In the genomic region with DNA sequence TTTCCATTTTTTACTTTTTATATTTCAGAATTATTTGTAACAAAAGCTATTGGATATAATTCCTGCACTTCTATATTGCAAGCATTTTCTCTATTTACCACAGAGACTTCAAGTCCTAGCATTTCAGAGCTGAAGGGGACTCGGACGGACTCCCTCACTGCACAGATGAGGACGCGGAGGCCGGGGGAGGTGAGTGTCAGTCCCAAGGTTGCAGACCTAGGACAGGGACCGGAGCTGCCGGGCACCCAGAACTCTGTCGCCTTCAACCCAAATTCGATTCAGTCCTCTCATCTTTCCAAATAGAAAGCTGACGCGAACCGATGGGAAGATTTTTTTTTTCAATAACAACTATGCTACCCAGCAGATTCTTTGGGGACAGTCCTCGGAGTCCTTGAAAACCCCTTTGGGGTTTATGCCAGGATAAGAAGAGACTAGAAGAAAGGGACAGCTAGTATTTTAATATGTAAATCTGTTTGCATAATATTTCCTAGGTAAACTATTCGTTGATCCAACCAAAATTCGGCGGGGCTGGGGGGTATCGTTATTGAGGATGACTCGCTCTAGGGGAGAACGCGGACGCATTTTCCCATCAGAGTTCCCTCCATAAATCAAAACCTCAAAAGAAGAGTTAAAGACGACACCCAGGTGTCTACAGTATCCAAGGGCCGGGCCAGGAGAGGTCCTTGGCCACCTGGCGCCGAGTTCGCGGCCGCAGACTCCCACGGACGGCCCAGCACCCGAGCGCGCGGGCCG, we compare ENCODE assay signal across 8 cellular contexts. TPM values are rescaled to one million over a fixed set of nuclear protein-coding genes. Genes with fewer than 3 reads are reported as not detected.
DNase-seq lines count a peak whose midpoint lies in the region; ATAC-seq, FAIRE-seq and TF ChIP-seq lines count a peak whose summit lies in the region.

No MANE protein-coding gene starts in this region.

- H3K9me3 ChIP-seq in OCI-LY3 (ENCODE audit: insufficient read depth, low read length) (no peaks in the 10 kb centered on the region), gastroesophageal sphincter (peaks cover 0 to 8% (median 0%) of the 10 kb centered on the region in 3 donors), sigmoid colon (peaks cover 0 to 6% (median 0%) of the 10 kb centered on the region in 4 donors)

- H3K4me3 ChIP-seq in OCI-LY3 (ENCODE audit: low read length) (peak overlapping the region; percentile 66), gastroesophageal sphincter (peak overlapping the region; percentile 1 to 49), sigmoid colon (peak overlapping the region in 3 of 4 donors; percentile 32 to 47 (median 45))

- intact Hi-C loops in sigmoid colon (cut with DNase I), result no loop called here

- no peak for ATAC-seq in gastroesophageal sphincter
- ATAC-seq in HG02798 (IDR thresholded peaks at IDR 0.05; ENCODE audit: poor library complexity, unreplicated experiment), result no peak
- ATAC-seq in GM18858 (IDR thresholded peaks at IDR 0.05; ENCODE audit: unreplicated experiment), result no peak
- ATAC-seq in GM19035 (IDR thresholded peaks at IDR 0.05; ENCODE audit: unreplicated experiment), result no peak

- peak overlapping the region; percentile 59; the same call in 1 of the 2 replicates for H3K4me2 ChIP-seq in OCI-LY3 (ENCODE audit: low read length)

- no peak for TF ChIP-seq EP300 in gastroesophageal sphincter (IDR thresholded peaks at IDR 0.05)
- no peak for TF ChIP-seq EP300 in sigmoid colon (IDR thresholded peaks at IDR 0.05)

- FAIRE-seq in GM19239 (lab: Jason Lieb, UNC), result peak; percentile 8

- no peak overlapping the region for H3K9ac ChIP-seq in OCI-LY3 (ENCODE audit: low read length)

- H3K79me2 ChIP-seq in OCI-LY3 (ENCODE audit: low read length), result no peaks in the 10 kb centered on the region

- H3K36me3 ChIP-seq in OCI-LY3 (replicated peaks; ENCODE audit: low read depth, low read length) (no peaks in the 10 kb centered on the region), gastroesophageal sphincter (no peaks in the 10 kb centered on the region), sigmoid colon (no peaks in the 10 kb centered on the region)

- H2AFZ ChIP-seq in OCI-LY3 (ENCODE audit: low read depth, low read length), result no peak overlapping the region

- WGBS in gastroesophageal sphincter (ENCODE audit: low coverage in 1 of 2), 2 donors, result 6 to 12% methylated on average over 12 to 15 of the region's 35 CpGs
- 9 to 18% methylated on average over 35 of the region's 35 CpGs for WGBS in sigmoid colon, 2 donors

- DNase-seq in GM19239 (ENCODE audit: insufficient read length, low spot score) (no peak), sigmoid colon (no peak), NCI-H524 (lab: John Stamatoyannopoulos, UW) (no peak)

- TF ChIP-seq POLR2A in gastroesophageal sphincter (IDR thresholded peaks at IDR 0.05) (no peak), sigmoid colon (IDR thresholded peaks at IDR 0.05) (no peak)

- H3K4me1 ChIP-seq in OCI-LY3 (ENCODE audit: low read length) (no peaks in the 10 kb centered on the region), gastroesophageal sphincter (peaks cover 0 to 17% (median 10%) of the 10 kb centered on the region in 3 donors), sigmoid colon (peaks cover 0 to 16% (median 14%) of the 10 kb centered on the region in 4 donors)

- H3K27me3 ChIP-seq in OCI-LY3 (ENCODE audit: low read depth, low read length) (peaks cover 23% of the 10 kb centered on the region; the same call in 1 of the 2 replicates), gastroesophageal sphincter (peaks cover 95% of the 10 kb centered on the region), sigmoid colon (peaks cover 17 to 80% (median 37%) of the 10 kb centered on the region in 3 donors)

- no peaks in the 10 kb centered on the region for H4K20me1 ChIP-seq in OCI-LY3 (ENCODE audit: insufficient read depth, low read length)

- no peak overlapping the region for H3K27ac ChIP-seq in OCI-LY3 (ENCODE audit: low read length)
- H3K27ac ChIP-seq in gastroesophageal sphincter, result peak overlapping the region in 1 of 4 donors; percentile 25
- no peak overlapping the region for H3K27ac ChIP-seq in sigmoid colon

- TF ChIP-seq CTCF in OCI-LY3 (IDR thresholded peaks at IDR 0.05; ENCODE audit: low read depth, low read length), result no peak
- TF ChIP-seq CTCF in gastroesophageal sphincter (IDR thresholded peaks at IDR 0.05), result no peak
- no peak for TF ChIP-seq CTCF in sigmoid colon (IDR thresholded peaks at IDR 0.05)

RNA-seq across cellular contexts. Expression of gene FLT3, which starts 0.8 kb away (rescaled TPM):
- total RNA-seq in gastroesophageal sphincter (1 to 10 TPM in 1 of 4 donors, under 1 TPM in 3; 0.46 to 1.1 (median 0.62) TPM), sigmoid colon (1 to 10 TPM; 1.8 to 3.5 (median 2.1) TPM)
- polyA plus RNA-seq in sigmoid colon, result 1 to 10 TPM in 1 of 3 donors, under 1 TPM in 1, not detected in 1; 0.23 to 2.0 TPM

RNA-seq across cellular contexts. Expression of gene PAN3, which starts 38.8 kb away (rescaled TPM):
- total RNA-seq in gastroesophageal sphincter (10 to 100 TPM; 26.0 to 45.0 (median 34.1) TPM), sigmoid colon (10 to 100 TPM; 39.2 to 43.3 (median 41.7) TPM)
- 10 to 100 TPM in 1 of 3 donors, 1 to 10 TPM in 2; 5.1 to 12.0 (median 6.6) TPM for polyA plus RNA-seq in sigmoid colon
